In the genomic region with DNA sequence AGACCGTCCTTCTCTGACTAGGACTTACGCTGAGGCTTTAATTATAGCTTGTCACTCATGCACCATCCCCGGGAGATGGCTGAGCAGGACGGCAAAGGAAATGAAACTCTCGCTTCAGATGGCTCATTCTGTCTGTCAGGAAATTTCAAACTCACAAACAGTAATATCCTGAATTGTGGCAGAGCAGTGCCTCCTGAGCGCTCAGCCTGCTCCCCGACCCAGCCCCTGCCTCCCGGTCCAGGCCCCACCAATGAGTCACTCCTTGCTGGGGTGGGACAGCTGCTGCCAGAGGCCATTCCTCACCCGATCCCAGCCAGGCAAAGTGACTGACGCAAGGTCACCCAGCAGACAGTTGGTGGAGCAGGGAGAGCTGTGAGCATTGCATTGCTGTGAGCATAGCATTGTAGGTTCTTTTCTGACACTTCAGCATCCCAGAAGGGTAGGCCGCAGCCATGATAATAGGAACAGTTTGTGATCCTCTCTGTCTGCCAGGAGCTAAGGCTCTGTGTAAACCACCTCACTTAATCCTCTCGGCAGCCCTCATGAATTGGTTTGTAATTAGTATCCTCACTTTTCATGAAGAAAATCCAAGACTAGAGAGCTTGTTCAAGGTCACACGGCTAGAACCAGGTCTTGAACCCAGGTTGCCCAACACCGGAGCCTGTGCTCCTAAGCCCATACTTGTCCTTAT, we compare ENCODE assay signal across 11 cellular contexts. TPM values are rescaled to one million over a fixed set of nuclear protein-coding genes. Genes with fewer than 3 reads are reported as not detected.
A peak's percentile ranks its signal among the peaks of the same experiment; 100 is the strongest.
DNase-seq lines count a peak whose midpoint lies in the region; ATAC-seq and TF ChIP-seq lines count a peak whose summit lies in the region.
"Had no signal": no experiment of that assay in that cellular context is flagged by ENCODE, and none has a peak within 500 bp of the region (broad histone marks: within the 10 kb centered on the region; RNA-seq: fewer than 3 reads in every experiment).

No MANE protein-coding gene starts in this region.

- peaks cover 22% of the 10 kb centered on the region for H3K4me1 ChIP-seq in MM.1S (ENCODE audit: low read length)
- no peaks in the 10 kb centered on the region for H3K4me1 ChIP-seq in prostate gland (replicated peaks)

- peaks cover 3% of the 10 kb centered on the region; the same call in 1 of the 2 replicates for H3F3A ChIP-seq in MM.1S (ENCODE audit: insufficient read depth, low read length)

- no peaks in the 10 kb centered on the region for H3K9me2 ChIP-seq in MM.1S (replicated peaks; ENCODE audit: insufficient read depth, low read length)

- H3K27ac Mint-ChIP-seq in activated naive CD4-positive, alpha-beta T cell treated with anti-CD3 and anti-CD28 coated beads, Interleukin-2, amount 50 U/mL, for 72 hours: peak overlapping the region in 1 of 2 donors; percentile 72

- intact Hi-C loops in left colon (cut with DNase I, micrococcal nuclease): no loop called here
- intact Hi-C loops in prostate gland (cut with DNase I): no loop called here

- 80% methylated on average over 14 of the region's 14 CpGs for WGBS in prostate gland

- no peaks in the 10 kb centered on the region for H3K79me2 ChIP-seq in MM.1S (ENCODE audit: low read length)

- H3K36me3 Mint-ChIP-seq in activated naive CD4-positive, alpha-beta T cell treated with anti-CD3 and anti-CD28 coated beads, Interleukin-2, amount 50 U/mL, for 72 hours: no peaks in the 10 kb centered on the region

- ATAC-seq in GM21528 (IDR thresholded peaks at IDR 0.05; ENCODE audit: low FRiP score, unreplicated experiment) (peak; percentile 61), left colon (no peak)
- no peak for ATAC-seq in activated naive CD4-positive, alpha-beta T cell treated with anti-CD3 and anti-CD28 coated beads, Interleukin-2, amount 50 U/mL, for 72 hours

- H3K27ac ChIP-seq in MM.1S (ENCODE audit: low read length) (peak overlapping the region; percentile 20; the same call in 1 of the 2 replicates), prostate gland (no peak overlapping the region)
- H3K27ac ChIP-seq: HL-60 had no signal

- H3K4me3 ChIP-seq in MM.1S (ENCODE audit: low read length) (0 out of 2 replicates have a peak overlapping the region, but pooled peaks have one; percentile 13), prostate gland (no peak overlapping the region)

- H3K27me3 ChIP-seq in MM.1S (replicated peaks; ENCODE audit: insufficient read depth, low read length) (no peaks in the 10 kb centered on the region), prostate gland (replicated peaks; ENCODE audit: insufficient read depth) (no peaks in the 10 kb centered on the region)

- H3K4me2 ChIP-seq in MM.1S (ENCODE audit: low read depth, low read length): peak overlapping the region; percentile 55

- no peaks in the 10 kb centered on the region for H3K9me3 Mint-ChIP-seq in activated naive CD4-positive, alpha-beta T cell treated with anti-CD3 and anti-CD28 coated beads, Interleukin-2, amount 50 U/mL, for 72 hours

- DNase-seq in GM10266 (ENCODE audit: extremely low spot score): peak; percentile 18
- peak; percentile 70 for DNase-seq in MM.1S
- peak; percentile 60 for DNase-seq in kidney tubule cell (ENCODE audit: low spot score)
- DNase-seq in left colon: no peak
- no peak for DNase-seq in prostate gland (ENCODE audit: low spot score)
- DNase-seq in activated naive CD4-positive, alpha-beta T cell treated with anti-CD3 and anti-CD28 coated beads, Interleukin-2, amount 50 U/mL, for 72 hours (ENCODE audit: low spot score in 2 of 2): no peak
- no peak for DNase-seq in NCI-H1436 treated with DMSO at 0.1 percent for 48 hours (lab: John Stamatoyannopoulos, UW)
- DNase-seq: NCI-H446 had no signal

- no peak for TF ChIP-seq POLR2A in prostate gland (IDR thresholded peaks at IDR 0.05)

- no peak overlapping the region for H3K9ac ChIP-seq in MM.1S (ENCODE audit: low read length)

- peak overlapping the region; percentile 25 for H2AFZ ChIP-seq in MM.1S (ENCODE audit: low read length)

- no peaks in the 10 kb centered on the region for H4K20me1 ChIP-seq in MM.1S (ENCODE audit: insufficient read depth, low read length)

- TF ChIP-seq CTCF in GM10266 (IDR thresholded peaks at IDR 0.05; ENCODE audit: control insufficient read depth, insufficient read depth, low read depth, missing control alignments) (no peak), MM.1S (IDR thresholded peaks at IDR 0.05; ENCODE audit: low read length) (no peak), prostate gland (IDR thresholded peaks at IDR 0.05) (no peak)

- no peaks in the 10 kb centered on the region for H3K9me3 ChIP-seq in MM.1S (replicated peaks; ENCODE audit: insufficient read depth, low read length)
- no peaks in the 10 kb centered on the region for H3K9me3 ChIP-seq in prostate gland

- H3K36me3 ChIP-seq in MM.1S (replicated peaks; ENCODE audit: insufficient read depth, low read length) (no peaks in the 10 kb centered on the region), prostate gland (no peaks in the 10 kb centered on the region)

RNA-seq across cellular contexts. Expression of gene CCDC182, which starts 20.9 kb away (rescaled TPM):
- not detected for total RNA-seq in left colon
- total RNA-seq in prostate gland: 1 to 10 TPM in 1 of 2 donors, not detected in 1; 1.1 TPM
- not detected for total RNA-seq in activated naive CD4-positive, alpha-beta T cell treated with anti-CD3 and anti-CD28 coated beads, Interleukin-2, amount 50 U/mL, for 72 hours
- total RNA-seq: temporal lobe had no signal

Comparison
In these comparisons a context has a peak if more than half of its experiments do, and no peak if none do; other contexts are left out.
1. DNase-seq: peak in GM10266 (single experiment), MM.1S (single experiment) and kidney tubule cell (single experiment); none in left colon (0 of 2), prostate gland (single experiment), activated naive CD4-positive, alpha-beta T cell treated with anti-CD3 and anti-CD28 coated beads, Interleukin-2, amount 50 U/mL, for 72 hours (0 of 2) and NCI-H1436 treated with DMSO at 0.1 percent for 48 hours (single experiment).